In genomic region chr2:70948350-70949003, GRCh38 we compare ENCODE assay signal across 8 cellular contexts. TPM values are rescaled to one million over a fixed set of nuclear protein-coding genes. Genes with fewer than 3 reads are reported as not detected.
DNase-seq lines count a peak whose midpoint lies in the region; ATAC-seq and TF ChIP-seq lines count a peak whose summit lies in the region.

No MANE protein-coding gene starts in this region.

- H3K27me3 Mint-ChIP-seq in CD14-positive monocyte (ENCODE audit: low read depth in 3 of 3) = peaks cover 48 to 59% (median 50%) of the 10 kb centered on the region in 3 donors
- H3K27me3 Mint-ChIP-seq in IgD-negative memory B cell = peaks cover 22% of the 10 kb centered on the region

- peak; percentile 95 for ATAC-seq in GM19463 (IDR thresholded peaks at IDR 0.05; ENCODE audit: unreplicated experiment)

- H3K27ac Mint-ChIP-seq in CD14-positive monocyte (peak overlapping the region in 2 of 7 donors; percentile 38 to 79), IgD-negative memory B cell (peak overlapping the region in 1 of 3 donors; percentile 41)

- H3K4me1 ChIP-seq in subcutaneous abdominal adipose tissue (ENCODE audit: control insufficient read depth in 5 of 5, insufficient read depth in 5 of 5, low read length in 5 of 5) = peaks cover 2 to 16% (median 10%) of the 10 kb centered on the region in 5 donors

- peaks cover 0 to 5% (median 0%) of the 10 kb centered on the region in 5 donors for H3K27me3 ChIP-seq in subcutaneous abdominal adipose tissue (ENCODE audit: control insufficient read depth in 5 of 5, insufficient read depth in 4 of 5, low read length in 5 of 5)

- H3K4me3 ChIP-seq in subcutaneous abdominal adipose tissue (ENCODE audit: low read depth in 1 of 5, low read length in 5 of 5) = peak overlapping the region; percentile 42 to 61 (median 57)

- intact Hi-C loops in CD14-positive monocyte (cut with micrococcal nuclease) = loop anchor here (5.0 kb wide), 2 partner anchors 76 to 156 kb away; partner anchors contain the start of gene FIGLA (in 1 of the 2)

- H3K4me1 Mint-ChIP-seq in CD14-positive monocyte = peaks cover 12% of the 10 kb centered on the region
- H3K4me1 Mint-ChIP-seq in IgD-negative memory B cell = peaks cover 0 to 9% (median 9%) of the 10 kb centered on the region in 3 donors

- peak overlapping the region; percentile 3 to 76 (median 47) for H3K9ac ChIP-seq in subcutaneous abdominal adipose tissue (ENCODE audit: low read length in 5 of 5)

- no peaks in the 10 kb centered on the region for H3K9me3 ChIP-seq in subcutaneous abdominal adipose tissue (ENCODE audit: control insufficient read depth in 5 of 5, low read length in 5 of 5)

- H3K36me3 Mint-ChIP-seq in CD14-positive monocyte = peaks cover 0 to 5% of the 10 kb centered on the region in 2 donors
- no peaks in the 10 kb centered on the region for H3K36me3 Mint-ChIP-seq in IgD-negative memory B cell

- DNase-seq in CD14-positive monocyte (ENCODE audit: low spot score) (peak; percentile 63), RPMI8226 (peak; percentile 77), foreskin melanocyte (peak; percentile 60), occipital lobe (lab: John Stamatoyannopoulos, UW) (peak; percentile 69)
- DNase-seq in activated T-helper 9 cell treated with anti-CD3 and anti-CD28 coated beads, Interleukin-2, amount 50 U/mL, for 16 hours (ENCODE audit: low read depth) = peak; percentile 62

- H3K4me3 Mint-ChIP-seq in CD14-positive monocyte (peak overlapping the region; percentile 75 to 96), IgD-negative memory B cell (peak overlapping the region; percentile 13 to 84 (median 48))

- H3K27ac ChIP-seq in subcutaneous abdominal adipose tissue (ENCODE audit: low read depth, low read length) = no peak overlapping the region

- peak; percentile 88 for TF ChIP-seq CTCF in CD14-positive monocyte (IDR thresholded peaks at IDR 0.05)

- H3K9me3 Mint-ChIP-seq in CD14-positive monocyte = peaks cover 0 to 3% (median 0%) of the 10 kb centered on the region in 7 donors
- no peaks in the 10 kb centered on the region for H3K9me3 Mint-ChIP-seq in IgD-negative memory B cell

- H3K36me3 ChIP-seq in subcutaneous abdominal adipose tissue (ENCODE audit: control insufficient read depth in 5 of 5, insufficient read depth in 5 of 5, low read length in 5 of 5) = no peaks in the 10 kb centered on the region

RNA-seq across cellular contexts. Expression of gene ATP6V1B1, which starts 12.8 kb away (rescaled TPM):
- polyA plus RNA-seq in CD14-positive monocyte = not detected
- not detected for polyA plus RNA-seq in IgD-negative memory B cell
- total RNA-seq in occipital lobe = not detected

RNA-seq across cellular contexts. Expression of gene ANKRD53, which starts 30.0 kb away (rescaled TPM):
- polyA plus RNA-seq in CD14-positive monocyte (not detected), IgD-negative memory B cell (not detected)
- 0.62 TPM for total RNA-seq in occipital lobe

RNA-seq across cellular contexts. Expression of gene TEX261, which starts 46.2 kb away (rescaled TPM):
- polyA plus RNA-seq in CD14-positive monocyte = 10 to 100 TPM; 20.1 to 32.2 TPM
- polyA plus RNA-seq in IgD-negative memory B cell = 24.9 TPM
- 18.1 TPM for total RNA-seq in occipital lobe

RNA-seq across cellular contexts. Expression of gene VAX2, which starts 48.1 kb away (rescaled TPM):
- not detected for polyA plus RNA-seq in CD14-positive monocyte
- polyA plus RNA-seq in IgD-negative memory B cell = not detected
- total RNA-seq in occipital lobe = 0.31 TPM
